Comparison of ENCODE assay signal across 21 cellular contexts in the genomic region with DNA sequence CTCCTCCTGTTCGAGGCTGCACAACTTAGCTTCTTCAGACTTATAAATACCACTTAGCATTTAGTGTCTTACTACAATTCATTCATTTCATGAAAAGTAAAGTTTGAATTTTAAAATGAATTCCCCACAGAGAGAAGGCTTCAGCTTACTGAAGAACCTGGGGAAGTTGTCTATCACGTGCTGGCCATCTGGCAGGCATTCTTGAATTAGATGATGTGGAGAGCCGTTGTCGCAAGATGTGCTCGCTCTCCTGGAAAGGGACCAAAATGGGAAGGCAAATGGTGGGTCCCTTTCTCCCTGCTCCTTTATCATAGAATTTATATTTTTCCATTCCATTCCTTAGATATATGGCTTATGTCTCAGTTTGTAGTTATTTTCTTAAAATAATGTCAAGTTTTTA.
DNase-seq lines count a peak whose midpoint lies in the region; ATAC-seq, FAIRE-seq and TF ChIP-seq lines count a peak whose summit lies in the region.
"Had no signal": no experiment of that assay in that cellular context is flagged by ENCODE, and none has a peak within 500 bp of the region (broad histone marks: within the 10 kb centered on the region; RNA-seq: fewer than 3 reads in every experiment).

No MANE protein-coding gene starts in this region.

- CTCF ChIA-PET in activated CD4-positive, alpha-beta T cell treated with anti-CD3 and anti-CD28 coated beads for 36 hours (lab: Charles Lee): interaction anchor here (0.6 to 2.0 kb wide), 6 partner anchors 10 to 184 kb away, joined by 3 to 7 read pairs (median 3); no protein-coding TSS in a partner anchor

- no peaks in the 10 kb centered on the region for H3K9me3 Mint-ChIP-seq in activated CD4-positive, alpha-beta T cell treated with anti-CD3 and anti-CD28 coated beads for 36 hours (ENCODE audit: low read depth)
- no peaks in the 10 kb centered on the region for H3K9me3 Mint-ChIP-seq in GM23338
- H3K9me3 Mint-ChIP-seq in natural killer cell treated with Interleukin-12 subunit alpha and Interleukin-12 subunit beta and Interleukin-15 and Interleukin-18, amount 100 ng/mL, for 72 hours: no peaks in the 10 kb centered on the region
- H3K9me3 Mint-ChIP-seq: nephron; T-helper 2 cell treated with Interferon-gamma antibody and Interleukin-4, amounts not matched to agents 5 μg/mL and 100 μg/mL, for 36 hours had no signal

- H3K27ac ChIP-seq in GM23338 (ENCODE audit: low read depth): no peak overlapping the region
- H3K27ac ChIP-seq: foreskin keratinocyte, lower lobe of right lung, tibial artery had no signal

- no peaks in the 10 kb centered on the region for H3K9me3 ChIP-seq in BE2C
- H3K9me3 ChIP-seq: breast epithelium, HAP-1, lower lobe of right lung, MG63, tibial artery had no signal

- H3K4me1 ChIP-seq in GM23338 (ENCODE audit: insufficient read depth): peaks cover 73% of the 10 kb centered on the region
- no peaks in the 10 kb centered on the region for H3K4me1 ChIP-seq in BE2C
- H3K4me1 ChIP-seq: breast epithelium, foreskin keratinocyte, lower lobe of right lung, tibial artery had no signal

- H3F3A ChIP-seq in GM23338 (replicated peaks; ENCODE audit: low read depth): peaks cover 9% of the 10 kb centered on the region; the same call in 1 of the 2 replicates

- peaks cover 20% of the 10 kb centered on the region for H3K36me3 Mint-ChIP-seq in activated CD4-positive, alpha-beta T cell treated with anti-CD3 and anti-CD28 coated beads for 36 hours (ENCODE audit: low read depth)
- no peaks in the 10 kb centered on the region for H3K36me3 Mint-ChIP-seq in GM23338 (ENCODE audit: low read depth)
- H3K36me3 Mint-ChIP-seq in natural killer cell treated with Interleukin-12 subunit alpha and Interleukin-12 subunit beta and Interleukin-15 and Interleukin-18, amount 100 ng/mL, for 72 hours: peaks cover 7% of the 10 kb centered on the region

- H4K20me1 ChIP-seq in GM23338 (replicated peaks; ENCODE audit: insufficient read depth): no peaks in the 10 kb centered on the region; the same call in 1 of the 2 replicates

- no peak for TF ChIP-seq POLR2A in GM12891 (IDR thresholded peaks at IDR 0.05; ENCODE audit: low read depth, low read length)

- POLR2A ChIA-PET in activated CD4-positive, alpha-beta T cell treated with anti-CD3 and anti-CD28 coated beads for 36 hours (lab: Charles Lee): interaction anchor here (0.7 kb wide), 1 partner anchor 189 kb away, joined by 3 read pairs; no protein-coding TSS in a partner anchor

- 0 out of 2 replicates have a peak overlapping the region, but pooled peaks have one; percentile 29 for H3K4me2 ChIP-seq in GM23338

- H3K79me2 ChIP-seq in GM23338 (replicated peaks; ENCODE audit: insufficient read depth): no peaks in the 10 kb centered on the region

- intact Hi-C loops in activated CD4-positive, alpha-beta T cell treated with anti-CD3 and anti-CD28 coated beads for 36 hours (cut with DNase I, micrococcal nuclease): no loop called here

- no peak overlapping the region for H2AFZ ChIP-seq in GM23338

- no peak for FAIRE-seq in GM12891 (lab: Jason Lieb, UNC)
- FAIRE-seq: HTR-8/SVneo had no signal

- H3K9me2 ChIP-seq in GM23338 (ENCODE audit: insufficient read depth): no peaks in the 10 kb centered on the region

- H3K36me3 ChIP-seq in GM23338 (ENCODE audit: insufficient read depth) (no peaks in the 10 kb centered on the region), BE2C (no peaks in the 10 kb centered on the region)
- H3K36me3 ChIP-seq: breast epithelium, HAP-1, MG63 had no signal

- no peak for ATAC-seq in activated CD4-positive, alpha-beta T cell treated with anti-CD3 and anti-CD28 coated beads for 36 hours
- no peak for ATAC-seq in GM23338
- no peak for ATAC-seq in natural killer cell treated with Interleukin-12 subunit alpha and Interleukin-12 subunit beta and Interleukin-15 and Interleukin-18, amount 100 ng/mL, for 72 hours
- ATAC-seq: foreskin keratinocyte, lower lobe of right lung, Right ventricle myocardium inferior had no signal

- no peaks in the 10 kb centered on the region for H3K27me3 ChIP-seq in GM23338 (ENCODE audit: insufficient read depth)
- H3K27me3 ChIP-seq in BE2C: no peaks in the 10 kb centered on the region
- H3K27me3 ChIP-seq: breast epithelium, foreskin keratinocyte, MG63, tibial artery had no signal

- DNase-seq in activated CD4-positive, alpha-beta T cell treated with anti-CD3 and anti-CD28 coated beads for 36 hours: no peak
- no peak for DNase-seq in activated CD4-positive, alpha-beta T cell treated with anti-CD3 and anti-CD28 coated beads for 1 hour
- DNase-seq in GM23338 (ENCODE audit: low spot score): no peak
- peak; percentile 3 for DNase-seq in amniotic epithelial cell (ENCODE audit: low read depth)
- DNase-seq in natural killer cell treated with Interleukin-12 subunit alpha and Interleukin-12 subunit beta and Interleukin-15 and Interleukin-18, amount 100 ng/mL, for 72 hours (ENCODE audit: low spot score): no peak
- DNase-seq in BE2C: no peak
- DNase-seq in NCI-H2081 (lab: John Stamatoyannopoulos, UW): no peak
- DNase-seq in GM12891 (ENCODE audit: insufficient read length, low spot score): no peak
- DNase-seq: ACHN; effector CD4-positive, alpha-beta T cell; lower lobe of right lung; NK-92 treated with Interleukin-12 subunit alpha and Interleukin-12 subunit beta, amount 100 ng/mL, for 24 hours; tibial artery had no signal

- TF ChIP-seq CTCF in GM23338 (conservative IDR thresholded peaks at IDR 0.05; ENCODE audit: low read depth in 2 of 2) (no peak), BE2C (IDR thresholded peaks at IDR 0.05; ENCODE audit: low read depth, low read length) (no peak)

- peaks cover 28% of the 10 kb centered on the region for H3K4me1 Mint-ChIP-seq in activated CD4-positive, alpha-beta T cell treated with anti-CD3 and anti-CD28 coated beads for 36 hours
- peaks cover 93% of the 10 kb centered on the region for H3K4me1 Mint-ChIP-seq in GM23338
- H3K4me1 Mint-ChIP-seq in natural killer cell treated with Interleukin-12 subunit alpha and Interleukin-12 subunit beta and Interleukin-15 and Interleukin-18, amount 100 ng/mL, for 72 hours (ENCODE audit: low read depth in 2 of 2): peaks cover 55 to 59% of the 10 kb centered on the region in 2 donors

- H3K4me3 Mint-ChIP-seq in activated CD4-positive, alpha-beta T cell treated with anti-CD3 and anti-CD28 coated beads for 36 hours: no peak overlapping the region
- H3K4me3 Mint-ChIP-seq in GM23338: no peak overlapping the region
- H3K4me3 Mint-ChIP-seq in natural killer cell treated with Interleukin-12 subunit alpha and Interleukin-12 subunit beta and Interleukin-15 and Interleukin-18, amount 100 ng/mL, for 72 hours: peak overlapping the region; percentile 88
- H3K4me3 Mint-ChIP-seq: nephron; T-helper 2 cell treated with Interferon-gamma antibody and Interleukin-4, amounts not matched to agents 5 μg/mL and 100 μg/mL, for 36 hours had no signal

- no peak overlapping the region for H3K4me3 ChIP-seq in GM23338
- no peak overlapping the region for H3K4me3 ChIP-seq in BE2C (ENCODE audit: low read depth, low read length)
- H3K4me3 ChIP-seq: breast epithelium, HAP-1, lower lobe of right lung, MG63, tibial artery had no signal

- H3K27ac Mint-ChIP-seq in activated CD4-positive, alpha-beta T cell treated with anti-CD3 and anti-CD28 coated beads for 36 hours: peak overlapping the region; percentile 67
- H3K27ac Mint-ChIP-seq in GM23338: peak overlapping the region; percentile 31; the same call in 1 of the 2 replicates
- peak overlapping the region; percentile 98 to 99 for H3K27ac Mint-ChIP-seq in natural killer cell treated with Interleukin-12 subunit alpha and Interleukin-12 subunit beta and Interleukin-15 and Interleukin-18, amount 100 ng/mL, for 72 hours
- H3K27ac Mint-ChIP-seq: nephron; T-helper 2 cell treated with Interferon-gamma antibody and Interleukin-4, amounts not matched to agents 5 μg/mL and 100 μg/mL, for 36 hours had no signal

- no peaks in the 10 kb centered on the region for H3K27me3 Mint-ChIP-seq in activated CD4-positive, alpha-beta T cell treated with anti-CD3 and anti-CD28 coated beads for 36 hours
- peaks cover 16% of the 10 kb centered on the region for H3K27me3 Mint-ChIP-seq in GM23338 (ENCODE audit: insufficient read depth, low read depth, poor library complexity)
- H3K27me3 Mint-ChIP-seq in natural killer cell treated with Interleukin-12 subunit alpha and Interleukin-12 subunit beta and Interleukin-15 and Interleukin-18, amount 100 ng/mL, for 72 hours: no peaks in the 10 kb centered on the region

TF ChIP-seq in GM23338, 12 proteins besides CTCF, POLR2A, EP300 and RAD21 (continues in another document):
- TF ChIP-seq ZNF114 (CRISPR knock-in tag; IDR thresholded peaks at IDR 0.05): no peak

TF ChIP-seq in GM12891, 5 proteins besides CTCF, POLR2A, EP300 and RAD21:
- TF ChIP-seq POLR2AphosphoS5 (IDR thresholded peaks at IDR 0.05; ENCODE audit: low read depth, low read length) (no peak), POU2F2 (IDR thresholded peaks at IDR 0.05; ENCODE audit: low read depth, low read length) (no peak), TAF1 (IDR thresholded peaks at IDR 0.05; ENCODE audit: low read depth, low read length) (no peak), PAX5 (IDR thresholded peaks at IDR 0.05; ENCODE audit: insufficient read depth, low read length, severe bottlenecking) (no peak), SPI1 (IDR thresholded peaks at IDR 0.05; ENCODE audit: low read depth, low read length) (no peak)

Comparison
In these comparisons a context has a peak if more than half of its experiments do, and no peak if none do; other contexts are left out.
1. H3K27ac Mint-ChIP-seq: peak in every context shown above with its lines; median percentile 98 in natural killer cell treated with Interleukin-12 subunit alpha and Interleukin-12 subunit beta and Interleukin-15 and Interleukin-18, amount 100 ng/mL, for 72 hours; 67 in activated CD4-positive, alpha-beta T cell treated with anti-CD3 and anti-CD28 coated beads for 36 hours; 31 in GM23338.